ENCODE assay signal across 8 cellular contexts in genomic region chr21:43718872-43719747, GRCh38. TPM values are rescaled to one million over a fixed set of nuclear protein-coding genes. Genes with fewer than 3 reads are reported as not detected.
DNase-seq lines count a peak whose midpoint lies in the region; ATAC-seq, FAIRE-seq and TF ChIP-seq lines count a peak whose summit lies in the region.

PDXK (plus strand) TSS chr21:43719129; CDS start chr21:43719295, 166 bp downstream.

- peak; percentile 95 for DNase-seq in HEK293T (ENCODE audit: extremely low spot score)
- DNase-seq in NAMALWA (ENCODE audit: low spot score) = peak; percentile 92
- peak; percentile 64 to 70 (median 68) for DNase-seq in T-helper 17 cell
- DNase-seq in right cardiac atrium = peak; percentile 87 to 96 (median 95)
- DNase-seq in putamen (ENCODE audit: low spot score) = peak; percentile 76
- peak; percentile 88 for DNase-seq in urothelium cell line (ENCODE audit: low spot score)

- CTCF ChIA-PET in HEK293T (lab: Yijun Ruan, JAX) = no interaction called here

- peak; percentile 30; the same call in 1 of the 3 replicates for TF ChIP-seq CTCF in GM12872 (IDR thresholded peaks at IDR 0.05; ENCODE audit: insufficient read depth, low read depth, low read length)

- H3K27me3 ChIP-seq in right cardiac atrium (ENCODE audit: control insufficient read depth, insufficient read depth) = no peaks in the 10 kb centered on the region

- H3K4me3 ChIP-seq in right cardiac atrium (ENCODE audit: low read length) = peak within 1 kb of the TSS; percentile 55

- H3K27ac Mint-ChIP-seq in T-helper 17 cell = peak within 1 kb of the TSS; percentile 67

- intact Hi-C loops in right cardiac atrium (cut with DNase I) = loop anchor here in 1 of 4 donors (10.0 kb wide), 1 partner anchor 54 kb away; no protein-coding TSS in a partner anchor

- under 1% methylated on average over 117 of the region's 117 CpGs for WGBS in right cardiac atrium

- FAIRE-seq in urothelium cell line (lab: Jason Lieb, UNC) = no peak

- H3K9me3 ChIP-seq in T-helper 17 cell (ENCODE audit: control insufficient read depth, low read length, poor library complexity, severe bottlenecking) (no peaks in the 10 kb centered on the region), right cardiac atrium (ENCODE audit: control insufficient read depth, low read length) (no peaks in the 10 kb centered on the region)

- H3K4me1 ChIP-seq in right cardiac atrium (ENCODE audit: control insufficient read depth, insufficient read depth, low read length) = peaks cover 14% of the 10 kb centered on the region

- H3K27me3 Mint-ChIP-seq in T-helper 17 cell = no peaks in the 10 kb centered on the region

- H3K27ac ChIP-seq in angular gyrus (ENCODE audit: low read depth, low read length) (peak within 1 kb of the TSS; percentile 92), right cardiac atrium (ENCODE audit: low read length) (peak within 1 kb of the TSS; percentile 27)

- H3K4me1 Mint-ChIP-seq in T-helper 17 cell = peaks cover 15% of the 10 kb centered on the region

- POLR2A ChIA-PET in HEK293T (lab: Yijun Ruan, JAX) = interaction anchor here (0.7 to 2.1 kb wide), 5 partner anchors 9 to 71 kb away, joined by 3 to 44 read pairs (median 3); no protein-coding TSS in a partner anchor

- peak within 1 kb of the TSS; percentile 93 for H3K4me3 Mint-ChIP-seq in T-helper 17 cell

- ATAC-seq in T-helper 17 cell = peak; percentile 86
- ATAC-seq in right cardiac atrium = peak; percentile 90 to 96

- no peaks in the 10 kb centered on the region for H3K36me3 Mint-ChIP-seq in T-helper 17 cell (ENCODE audit: low read depth)

TF ChIP-seq in HEK293T, 16 proteins besides CTCF, POLR2A, EP300 and RAD21:
- no peak for TF ChIP-seq ZNF384 (IDR thresholded peaks at IDR 0.05)
- 0 out of 2 replicates have a peak, but pooled peaks have one; percentile 14 for TF ChIP-seq ARNT (IDR thresholded peaks at IDR 0.05)
- TF ChIP-seq FOXM1 (IDR thresholded peaks at IDR 0.05; ENCODE audit: borderline replicate concordance) = peak; percentile 60; the same call in 1 of the 2 replicates

RNA-seq across cellular contexts. Expression of gene PDXK, which starts in this region (rescaled TPM):
- total RNA-seq in T-helper 17 cell (100 to 1,000 TPM in 1 of 2 donors, 10 to 100 TPM in 1; 93.1 to 106 TPM), right cardiac atrium (100 to 1,000 TPM in 1 of 4 donors, 10 to 100 TPM in 3; 74.9 to 102 (median 83.5) TPM)
- polyA plus RNA-seq in right cardiac atrium = 53.3 TPM

Comparison
In these comparisons a context has a peak if more than half of its experiments do, and no peak if none do; other contexts are left out.
1. Peak in every context shown above with its lines: DNase-seq, ATAC-seq, H3K4me3 ChIP-seq and H3K27ac ChIP-seq.